Comparison of ENCODE assay signal across 17 cellular contexts in genomic region chr2:21331625-21332370, GRCh38.
DNase-seq lines count a peak whose midpoint lies in the region; ATAC-seq, FAIRE-seq and TF ChIP-seq lines count a peak whose summit lies in the region.
"Had no signal": no experiment of that assay in that cellular context is flagged by ENCODE, and none has a peak within 500 bp of the region (broad histone marks: within the 10 kb centered on the region; RNA-seq: fewer than 3 reads in every experiment).

No MANE protein-coding gene starts in this region.

- H3K9ac ChIP-seq in adipocyte (ENCODE audit: low read length) (no peak overlapping the region), mesenchymal stem cell (ENCODE audit: low read length) (no peak overlapping the region)

- H3K4me3 ChIP-seq in cardiac muscle cell: no peak overlapping the region
- peak overlapping the region; percentile 46 for H3K4me3 ChIP-seq in adipocyte (ENCODE audit: low read length)
- H3K4me3 ChIP-seq in mesenchymal stem cell (ENCODE audit: insufficient read depth in 1 of 2, low read depth in 1 of 2, low read length in 2 of 2): no peak overlapping the region
- H3K4me3 ChIP-seq in small intestine (ENCODE audit: low read depth in 1 of 2, low read length in 2 of 2): no peak overlapping the region
- H3K4me3 ChIP-seq: GM12878, GM23338 had no signal

- DNase-seq in cardiac muscle cell (ENCODE audit: low read depth in 1 of 2, low spot score in 1 of 2) (peak in 1 of 2 donors; percentile 23), cardiac septum (ENCODE audit: low spot score) (no peak), adipocyte (ENCODE audit: low read depth) (no peak), mesenchymal stem cell (peak; percentile 13), small intestine (peak; percentile 25), mesothelial cell of epicardium (ENCODE audit: low spot score in 2 of 2, unreplicated experiment in 2 of 2) (no peak)
- no peak for DNase-seq in activated T-cell treated with anti-CD3 and anti-CD28 coated beads, Interleukin-2, amount 50 U/mL, for 48 hours
- DNase-seq: ACHN; CD4-positive, alpha-beta memory T cell; DMS79; H9 had no signal

- intact Hi-C loops in cardiac septum (cut with DNase I): no loop called here

- H3K4ac ChIP-seq in mesenchymal stem cell (ENCODE audit: low read depth in 1 of 2, low read length in 2 of 2): no peak overlapping the region

- H3K4me1 ChIP-seq in cardiac muscle cell (ENCODE audit: low read depth): peaks cover 16% of the 10 kb centered on the region
- peaks cover 19% of the 10 kb centered on the region for H3K4me1 ChIP-seq in adipocyte (ENCODE audit: control insufficient read depth, insufficient read depth, low read length)
- no peaks in the 10 kb centered on the region for H3K4me1 ChIP-seq in mesenchymal stem cell (ENCODE audit: control insufficient read depth, insufficient read depth, low read depth, low read length)
- peaks cover 0 to 2% of the 10 kb centered on the region in 2 donors for H3K4me1 ChIP-seq in small intestine (ENCODE audit: control insufficient read depth in 2 of 2, insufficient read depth in 1 of 2, low read depth in 1 of 2, low read length in 1 of 2)

- no peak overlapping the region for H4K8ac ChIP-seq in mesenchymal stem cell (ENCODE audit: low read length)

- peaks cover 14% of the 10 kb centered on the region for H3K9me3 Mint-ChIP-seq in mesothelial cell of epicardium

- no peak overlapping the region for H3K18ac ChIP-seq in mesenchymal stem cell (ENCODE audit: low read depth in 1 of 2, low read length in 2 of 2)

- H3K36me3 ChIP-seq in cardiac muscle cell (no peaks in the 10 kb centered on the region), adipocyte (ENCODE audit: control insufficient read depth, insufficient read depth, low read length, severe bottlenecking) (no peaks in the 10 kb centered on the region), mesenchymal stem cell (ENCODE audit: control insufficient read depth in 1 of 2, insufficient read depth in 2 of 2, low read depth in 1 of 2, low read length in 2 of 2) (no peaks in the 10 kb centered on the region), small intestine (ENCODE audit: control insufficient read depth in 2 of 2, insufficient read depth in 2 of 2, low read length in 2 of 2) (no peaks in the 10 kb centered on the region)

- H3K27ac ChIP-seq in cardiac muscle cell: peak overlapping the region; percentile 53
- H3K27ac ChIP-seq in mesenchymal stem cell (ENCODE audit: low read length, poor library complexity, severe bottlenecking): no peak overlapping the region
- H3K27ac ChIP-seq in small intestine (ENCODE audit: low read depth in 1 of 2, low read length in 1 of 2): no peak overlapping the region
- H3K27ac ChIP-seq: C4-2B had no signal

- H3K4me2 ChIP-seq in mesenchymal stem cell (ENCODE audit: low read length, poor library complexity, severe bottlenecking): no peak overlapping the region
- H3K4me2 ChIP-seq: GM23338 had no signal

- no peaks in the 10 kb centered on the region for H3K36me3 Mint-ChIP-seq in mesothelial cell of epicardium
- H3K36me3 Mint-ChIP-seq: CD4-positive, alpha-beta memory T cell had no signal

- H3K14ac ChIP-seq in mesenchymal stem cell (ENCODE audit: low read length in 2 of 2): no peak overlapping the region

- no peak for ATAC-seq in GM21360 (IDR thresholded peaks at IDR 0.05; ENCODE audit: unreplicated experiment)
- ATAC-seq: GM12878, GM23338 had no signal

- H3K23ac ChIP-seq in mesenchymal stem cell (ENCODE audit: low read length in 2 of 2): no peak overlapping the region

- H4K91ac ChIP-seq in mesenchymal stem cell (ENCODE audit: low read length): no peak overlapping the region

- WGBS in mesenchymal stem cell: 73% methylated on average over 2 of the region's 3 CpGs
- 79 to 81% (median 81%) methylated on average over 3 of the region's 3 CpGs for WGBS in small intestine, 3 donors

- no peak overlapping the region for H2AFZ ChIP-seq in mesenchymal stem cell (ENCODE audit: low read depth, low read length)
- H2AFZ ChIP-seq: GM23338 had no signal

- H2BK12ac ChIP-seq in mesenchymal stem cell (ENCODE audit: low read length in 2 of 2): no peak overlapping the region

- no peak overlapping the region for H2BK15ac ChIP-seq in mesenchymal stem cell (ENCODE audit: low read depth, poor library complexity, severe bottlenecking)

- no peak overlapping the region for H3K4me3 Mint-ChIP-seq in mesothelial cell of epicardium
- H3K4me3 Mint-ChIP-seq: B cell, GM23338, H9 had no signal

- H3K79me1 ChIP-seq in mesenchymal stem cell (replicated peaks; ENCODE audit: low read length, poor library complexity, severe bottlenecking): no peaks in the 10 kb centered on the region

- no peak overlapping the region for H2BK120ac ChIP-seq in mesenchymal stem cell (ENCODE audit: low read depth, low read length)

- H2BK5ac ChIP-seq in mesenchymal stem cell (ENCODE audit: low read depth, low read length, poor library complexity, severe bottlenecking): no peak overlapping the region

- H3K27me3 ChIP-seq in cardiac muscle cell: no peaks in the 10 kb centered on the region
- no peaks in the 10 kb centered on the region for H3K27me3 ChIP-seq in adipocyte (replicated peaks; ENCODE audit: control insufficient read depth, insufficient read depth, low read length)
- H3K27me3 ChIP-seq in mesenchymal stem cell (ENCODE audit: control insufficient read depth in 1 of 2, insufficient read depth in 1 of 2, low read length in 2 of 2): no peaks in the 10 kb centered on the region
- no peaks in the 10 kb centered on the region for H3K27me3 ChIP-seq in small intestine (ENCODE audit: control insufficient read depth in 2 of 2, insufficient read depth in 2 of 2, low read length in 2 of 2)

- TF ChIP-seq CTCF in cardiac muscle cell (IDR thresholded peaks at IDR 0.05; ENCODE audit: low read depth, low read length): no peak
- TF ChIP-seq CTCF in mesothelial cell of epicardium (IDR thresholded peaks at IDR 0.05; ENCODE audit: unreplicated experiment): no peak

- FAIRE-seq in small intestine (lab: Jason Lieb, UNC): no peak
- FAIRE-seq: GM12878, GM18507 had no signal

- H3K4me1 Mint-ChIP-seq in mesothelial cell of epicardium: no peaks in the 10 kb centered on the region
- H3K4me1 Mint-ChIP-seq: B cell; CD4-positive, alpha-beta memory T cell had no signal

- no peak overlapping the region for H3K27ac Mint-ChIP-seq in mesothelial cell of epicardium
- H3K27ac Mint-ChIP-seq: B cell; CD4-positive, alpha-beta memory T cell; GM23338; H9 had no signal

- H3K9me3 ChIP-seq in cardiac muscle cell (ENCODE audit: low read depth): no peaks in the 10 kb centered on the region
- H3K9me3 ChIP-seq in adipocyte (ENCODE audit: control insufficient read depth, low read length): no peaks in the 10 kb centered on the region
- H3K9me3 ChIP-seq in mesenchymal stem cell (ENCODE audit: control insufficient read depth, low read length): no peaks in the 10 kb centered on the region
- no peaks in the 10 kb centered on the region for H3K9me3 ChIP-seq in small intestine (ENCODE audit: control insufficient read depth, low read depth)

- no peaks in the 10 kb centered on the region for H3K27me3 Mint-ChIP-seq in mesothelial cell of epicardium (ENCODE audit: low read depth)
- H3K27me3 Mint-ChIP-seq: B cell; CD4-positive, alpha-beta memory T cell had no signal

- no peak overlapping the region for H2AK5ac ChIP-seq in mesenchymal stem cell (ENCODE audit: low read length, severe bottlenecking)

Comparison
In these comparisons a context has a peak if more than half of its experiments do, and no peak if none do; other contexts are left out.
1. DNase-seq: peak in mesenchymal stem cell (single experiment) and small intestine (single experiment); none in cardiac septum (single experiment), adipocyte (single experiment), activated T-cell treated with anti-CD3 and anti-CD28 coated beads, Interleukin-2, amount 50 U/mL, for 48 hours (0 of 2) and mesothelial cell of epicardium (0 of 2).